8 cellular contexts compared by ENCODE assay signal in the genomic region with DNA sequence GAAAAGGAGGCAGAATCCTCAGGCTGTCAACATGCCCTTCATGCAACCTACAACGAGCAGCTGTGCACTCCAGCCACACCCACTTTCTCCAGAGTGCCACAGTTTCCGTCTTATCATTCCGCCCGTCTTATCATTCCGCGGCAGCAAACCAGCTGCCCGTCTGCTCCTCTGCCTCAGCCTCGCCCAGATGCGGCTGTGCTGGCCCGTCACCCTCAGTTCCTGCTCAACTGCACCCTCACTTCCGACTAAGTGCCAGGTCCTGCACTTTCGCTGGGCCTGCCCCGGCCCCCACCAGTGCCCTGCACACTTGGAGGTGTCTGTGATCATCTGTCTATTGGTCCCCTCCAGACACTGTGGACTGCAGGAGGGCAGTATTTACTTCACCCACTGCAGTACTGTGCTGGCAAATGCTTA. TPM values are rescaled to one million over a fixed set of nuclear protein-coding genes. Genes with fewer than 3 reads are reported as not detected.
DNase-seq lines count a peak whose midpoint lies in the region; ATAC-seq and TF ChIP-seq lines count a peak whose summit lies in the region.

No MANE protein-coding gene starts in this region.

- TF ChIP-seq POLR2A in uterus (IDR thresholded peaks at IDR 0.05) = no peak

- H3K36me3 Mint-ChIP-seq in activated T-cell treated with anti-CD3 and anti-CD28 coated beads, Interleukin-2, amount 50 U/mL, for 72 hours (ENCODE audit: insufficient read depth in 2 of 2) = no peaks in the 10 kb centered on the region
- H3K36me3 Mint-ChIP-seq in stimulated activated naive CD8-positive, alpha-beta T cell treated with anti-CD3 and anti-CD28 coated beads, Interleukin-15, Interleukin-2, amounts not matched to agents 100 ng/mL and 50 ng/mL, for 24 hours (ENCODE audit: low read depth) = no peaks in the 10 kb centered on the region

- no peaks in the 10 kb centered on the region for H3K36me3 ChIP-seq in uterus

- ATAC-seq in activated T-cell treated with anti-CD3 and anti-CD28 coated beads, Interleukin-2, amount 50 U/mL, for 72 hours (replicated peaks in 1 of 2) = peak; percentile 77 to 90
- ATAC-seq in GM19455 (IDR thresholded peaks at IDR 0.05; ENCODE audit: unreplicated experiment) = no peak

- H3K27me3 Mint-ChIP-seq in activated T-cell treated with anti-CD3 and anti-CD28 coated beads, Interleukin-2, amount 50 U/mL, for 72 hours (ENCODE audit: low read depth) = no peaks in the 10 kb centered on the region
- no peaks in the 10 kb centered on the region for H3K27me3 Mint-ChIP-seq in stimulated activated naive CD8-positive, alpha-beta T cell treated with anti-CD3 and anti-CD28 coated beads, Interleukin-15, Interleukin-2, amounts not matched to agents 100 ng/mL and 50 ng/mL, for 24 hours

- peak overlapping the region; percentile 71 to 78 for H3K4me3 Mint-ChIP-seq in activated T-cell treated with anti-CD3 and anti-CD28 coated beads, Interleukin-2, amount 50 U/mL, for 72 hours
- H3K4me3 Mint-ChIP-seq in stimulated activated naive CD8-positive, alpha-beta T cell treated with anti-CD3 and anti-CD28 coated beads, Interleukin-15, Interleukin-2, amounts not matched to agents 100 ng/mL and 50 ng/mL, for 24 hours = peak overlapping the region; percentile 69

- no peaks in the 10 kb centered on the region for H3K9me3 ChIP-seq in uterus

- H3K4me1 Mint-ChIP-seq in activated T-cell treated with anti-CD3 and anti-CD28 coated beads, Interleukin-2, amount 50 U/mL, for 72 hours (ENCODE audit: low read depth) = peaks cover 29% of the 10 kb centered on the region
- H3K4me1 Mint-ChIP-seq in stimulated activated naive CD8-positive, alpha-beta T cell treated with anti-CD3 and anti-CD28 coated beads, Interleukin-15, Interleukin-2, amounts not matched to agents 100 ng/mL and 50 ng/mL, for 24 hours (ENCODE audit: low read depth) = peaks cover 47% of the 10 kb centered on the region

- peak overlapping the region; percentile 17 for H3K4me3 ChIP-seq in AG10803 (ENCODE audit: low read length)
- H3K4me3 ChIP-seq in uterus = no peak overlapping the region

- TF ChIP-seq CTCF in AG10803 (conservative IDR thresholded peaks at IDR 0.05; ENCODE audit: low read length) = no peak
- no peak for TF ChIP-seq CTCF in uterus (IDR thresholded peaks at IDR 0.05)

- H3K9me3 Mint-ChIP-seq in activated T-cell treated with anti-CD3 and anti-CD28 coated beads, Interleukin-2, amount 50 U/mL, for 72 hours = no peaks in the 10 kb centered on the region
- no peaks in the 10 kb centered on the region for H3K9me3 Mint-ChIP-seq in stimulated activated naive CD8-positive, alpha-beta T cell treated with anti-CD3 and anti-CD28 coated beads, Interleukin-15, Interleukin-2, amounts not matched to agents 100 ng/mL and 50 ng/mL, for 24 hours

- no peak overlapping the region for H3K27ac Mint-ChIP-seq in activated T-cell treated with anti-CD3 and anti-CD28 coated beads, Interleukin-2, amount 50 U/mL, for 72 hours
- no peak overlapping the region for H3K27ac Mint-ChIP-seq in stimulated activated naive CD8-positive, alpha-beta T cell treated with anti-CD3 and anti-CD28 coated beads, Interleukin-15, Interleukin-2, amounts not matched to agents 100 ng/mL and 50 ng/mL, for 24 hours

- intact Hi-C loops in uterus (cut with DNase I; ENCODE audit: low total_unique reads) = no loop called here

- no peaks in the 10 kb centered on the region for H3K27me3 ChIP-seq in uterus

- peaks cover 0 to 9% of the 10 kb centered on the region in 2 donors for H3K4me1 ChIP-seq in uterus

- H3K27ac ChIP-seq in uterus = peak overlapping the region in 1 of 2 donors; percentile 37

- no peak for DNase-seq in AG10803 (ENCODE audit: low read depth)
- peak; percentile 6 for DNase-seq in NCI-H226
- DNase-seq in activated T-cell treated with anti-CD3 and anti-CD28 coated beads, Interleukin-2, amount 50 U/mL, for 72 hours = peak; percentile 38 to 49
- peak; percentile 45 for DNase-seq in hepatic stellate cell (ENCODE audit: low spot score)
- DNase-seq in NK-92 (lab: John Stamatoyannopoulos, UW; ENCODE audit: unreplicated experiment) = no peak
- DNase-seq in uterus = no peak

RNA-seq across cellular contexts. Expression of a gene that starts 43.7 kb away (rescaled TPM):
- 10 to 100 TPM; 17.9 to 26.0 TPM for total RNA-seq in activated T-cell treated with anti-CD3 and anti-CD28 coated beads, Interleukin-2, amount 50 U/mL, for 72 hours
- total RNA-seq in uterus = 100 to 1,000 TPM in 1 of 4 donors, 10 to 100 TPM in 3; 13.5 to 167 (median 47.2) TPM

Comparison
In these comparisons a context has a peak if more than half of its experiments do, and no peak if none do; other contexts are left out.
1. DNase-seq: peak in NCI-H226 (single experiment), activated T-cell treated with anti-CD3 and anti-CD28 coated beads, Interleukin-2, amount 50 U/mL, for 72 hours (2 of 2) and hepatic stellate cell (single experiment); none in AG10803 (single experiment), NK-92 (single experiment) and uterus (0 of 2).